8 cellular contexts compared by ENCODE assay signal in genomic region chr2:86249843-86250402, GRCh38. TPM values are rescaled to one million over a fixed set of nuclear protein-coding genes. Genes with fewer than 3 reads are reported as not detected.
DNase-seq lines count a peak whose midpoint lies in the region; ATAC-seq and TF ChIP-seq lines count a peak whose summit lies in the region.

No MANE protein-coding gene starts in this region.

- ATAC-seq in heart right ventricle (peak in 6 of 8 donors; percentile 6 to 63 (median 33)), right cardiac atrium (no peak), HG03439 (IDR thresholded peaks at IDR 0.05; ENCODE audit: unreplicated experiment) (peak; percentile 75), thoracic aorta (ENCODE audit: insufficient number of reproducible peaks, low FRiP score, low read depth) (peak; percentile 17)

- peaks cover 7 to 57% (median 21%) of the 10 kb centered on the region in 9 donors for H3K4me1 ChIP-seq in heart right ventricle
- H3K4me1 ChIP-seq in right cardiac atrium (ENCODE audit: control insufficient read depth, insufficient read depth, low read length) = peaks cover 4% of the 10 kb centered on the region
- H3K4me1 ChIP-seq in thoracic aorta (ENCODE audit: control insufficient read depth in 1 of 2, low read depth in 2 of 2) = peaks cover 6 to 42% of the 10 kb centered on the region in 2 donors

- peak overlapping the region in 5 of 10 donors; percentile 41 to 64 (median 45) for H3K27ac ChIP-seq in heart right ventricle
- no peak overlapping the region for H3K27ac ChIP-seq in right cardiac atrium (ENCODE audit: low read length)
- peak overlapping the region; percentile 75 to 85 for H3K27ac ChIP-seq in thoracic aorta

- no peak for TF ChIP-seq CTCF in heart right ventricle (IDR thresholded peaks at IDR 0.05)
- peak; percentile 10 for TF ChIP-seq CTCF in thoracic aorta (IDR thresholded peaks at IDR 0.05)

- intact Hi-C loops in heart right ventricle (cut with DNase I) = loop anchor here in 1 of 10 donors (5.0 kb wide), 1 partner anchor 32 kb away; no protein-coding TSS in a partner anchor
- intact Hi-C loops in right cardiac atrium (cut with DNase I) = no loop called here

- H3K9me3 ChIP-seq in heart right ventricle (no peaks in the 10 kb centered on the region), right cardiac atrium (ENCODE audit: control insufficient read depth, low read length) (no peaks in the 10 kb centered on the region), thoracic aorta (no peaks in the 10 kb centered on the region)

- WGBS in heart right ventricle, 2 donors = 71 to 75% methylated on average over 10 of the region's 10 CpGs
- 68% methylated on average over 10 of the region's 10 CpGs for WGBS in right cardiac atrium

- H3K27me3 ChIP-seq in heart right ventricle (peaks cover 0 to 6% (median 0%) of the 10 kb centered on the region in 7 donors), right cardiac atrium (ENCODE audit: control insufficient read depth, insufficient read depth) (no peaks in the 10 kb centered on the region), thoracic aorta (replicated peaks; ENCODE audit: insufficient read depth) (no peaks in the 10 kb centered on the region)

- DNase-seq in heart right ventricle (no peak), right cardiac atrium (no peak), cerebellar cortex (ENCODE audit: low spot score) (peak; percentile 20), thoracic aorta (ENCODE audit: low spot score) (no peak), retina (no peak), AML-193 (lab: John Stamatoyannopoulos, UW) (no peak)
- DNase-seq in effector CD8-positive, alpha-beta T cell (lab: John Stamatoyannopoulos, UW) = no peak

- H3K4me3 ChIP-seq in heart right ventricle = no peak overlapping the region
- H3K4me3 ChIP-seq in right cardiac atrium (ENCODE audit: low read length) = no peak overlapping the region
- H3K4me3 ChIP-seq in thoracic aorta = peak overlapping the region; percentile 21

- H3K36me3 ChIP-seq in heart right ventricle = peaks cover 0 to 9% (median 0%) of the 10 kb centered on the region in 9 donors
- H3K36me3 ChIP-seq in thoracic aorta = no peaks in the 10 kb centered on the region

RNA-seq across cellular contexts. Expression of gene MRPL35, which starts 50.7 kb away (rescaled TPM):
- total RNA-seq in heart right ventricle = 100 to 1,000 TPM in 7 of 10 donors, 10 to 100 TPM in 3; 72.5 to 147 (median 113) TPM
- 10 to 100 TPM; 31.8 to 49.1 TPM for polyA plus RNA-seq in heart right ventricle
- total RNA-seq in right cardiac atrium = 10 to 100 TPM; 53.7 to 78.6 (median 63.5) TPM
- 48.5 TPM for polyA plus RNA-seq in right cardiac atrium
- total RNA-seq in thoracic aorta = 10 to 100 TPM; 10.4 to 17.1 TPM

RNA-seq across cellular contexts. Expression of gene IMMT, which starts 54.7 kb away (rescaled TPM):
- total RNA-seq in heart right ventricle (100 to 1,000 TPM; 211 to 333 (median 306) TPM), right cardiac atrium (100 to 1,000 TPM; 188 to 204 (median 201) TPM), thoracic aorta (10 to 100 TPM; 33.3 to 54.7 TPM)
- polyA plus RNA-seq in heart right ventricle (100 to 1,000 TPM in 1 of 2 donors, 10 to 100 TPM in 1; 48.2 to 135 TPM), right cardiac atrium (132 TPM)

Comparison
In these comparisons a context has a peak if more than half of its experiments do, and no peak if none do; other contexts are left out.
1. ATAC-seq: peak in heart right ventricle (6 of 8), HG03439 (single experiment) and thoracic aorta (single experiment); none in right cardiac atrium (0 of 2).